Comparison of ENCODE assay signal across 28 cellular contexts in the genomic region with DNA sequence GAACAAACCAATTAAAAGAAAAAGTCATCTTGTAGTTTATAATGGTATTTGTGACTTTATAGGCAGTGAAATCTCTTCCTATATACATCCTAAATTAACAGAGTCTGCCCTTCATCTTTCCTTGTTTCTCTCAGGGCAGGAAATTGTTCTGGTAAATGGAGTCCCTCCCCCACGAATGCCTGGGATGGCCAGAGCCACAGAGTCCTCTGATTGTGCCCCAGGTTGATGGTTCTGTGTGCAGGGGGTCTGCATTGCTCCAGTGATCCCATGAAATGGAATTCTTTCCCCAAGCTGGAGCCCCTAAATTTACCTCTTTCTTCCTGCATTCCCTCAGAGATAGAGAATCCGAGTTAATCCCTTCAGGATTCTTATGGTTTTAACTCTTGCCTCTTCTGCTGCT.
"Had no signal": no experiment of that assay in that cellular context is flagged by ENCODE, and none has a peak within 500 bp of the region (broad histone marks: within the 10 kb centered on the region; RNA-seq: fewer than 3 reads in every experiment).

No MANE protein-coding gene starts in this region.

- H3K4me1 Mint-ChIP-seq: activated CD4-positive, alpha-beta memory T cell treated with anti-CD3 and anti-CD28 coated beads, Interleukin-2, amount 10 ng/mL, durations not matched to agents 7 days and 5 days; activated CD4-positive, alpha-beta T cell treated with anti-CD3 and anti-CD28 coated beads, Interleukin-2, amount 10 ng/mL, durations not matched to agents 7 days and 5 days; central memory CD8-positive, alpha-beta T cell had no signal

- H3K9me3 ChIP-seq: breast epithelium, esophagus muscularis mucosa, heart left ventricle, left lung, lower lobe of right lung, mucosa of descending colon, ovary, right lobe of liver, testis, transverse colon had no signal

- H3K4me1 ChIP-seq: breast epithelium, esophagus muscularis mucosa, foreskin keratinocyte, heart left ventricle, left lung, lower lobe of right lung, right lobe of liver, testis, transverse colon had no signal

- H3K27ac ChIP-seq: breast epithelium, esophagus muscularis mucosa, foreskin keratinocyte, heart left ventricle, left lung, lower lobe of right lung, ovary, right lobe of liver, testis, transverse colon had no signal

- H3K27me3 Mint-ChIP-seq: dendritic cell treated with granulocyte-macrophage colony-stimulating factor and Interleukin-4, amounts not matched to agents 40 ng/mL and 50 ng/mL, for 4 days; progenitor cell of endocrine pancreas had no signal

- H3K36me3 Mint-ChIP-seq: activated naive CD4-positive, alpha-beta T cell treated with anti-CD3 and anti-CD28 coated beads, Interleukin-2, amount 50 U/mL, for 72 hours; natural killer cell treated with Interleukin-12 subunit alpha and Interleukin-12 subunit beta and Interleukin-15 and Interleukin-18, amount 100 ng/mL, for 72 hours had no signal

- H3K4me3 ChIP-seq: breast epithelium, esophagus muscularis mucosa, heart left ventricle, left lung, lower lobe of right lung, mucosa of descending colon, ovary, right lobe of liver, testis, transverse colon had no signal

- H3K27ac Mint-ChIP-seq: activated CD4-positive, alpha-beta memory T cell treated with anti-CD3 and anti-CD28 coated beads, Interleukin-2, amount 10 ng/mL, durations not matched to agents 7 days and 5 days; activated CD4-positive, alpha-beta T cell treated with anti-CD3 and anti-CD28 coated beads, Interleukin-2, amount 10 ng/mL, durations not matched to agents 7 days and 5 days; activated naive CD4-positive, alpha-beta T cell treated with anti-CD3 and anti-CD28 coated beads, Interleukin-2, amount 50 U/mL, for 72 hours; dendritic cell treated with granulocyte-macrophage colony-stimulating factor and Interleukin-4, amounts not matched to agents 40 ng/mL and 50 ng/mL, for 4 days; endodermal cell; natural killer cell treated with Interleukin-12 subunit alpha and Interleukin-12 subunit beta and Interleukin-15 and Interleukin-18, amount 100 ng/mL, for 72 hours; T-helper 2 cell treated with Interferon-gamma antibody and Interleukin-4, amounts not matched to agents 5 μg/mL and 100 μg/mL, for 36 hours had no signal

- ATAC-seq: activated naive CD4-positive, alpha-beta T cell treated with anti-CD3 and anti-CD28 coated beads, Interleukin-2, amount 50 U/mL, for 72 hours; foreskin keratinocyte; heart left ventricle; left lung; lower lobe of right lung; mucosa of descending colon; natural killer cell treated with Interleukin-12 subunit alpha and Interleukin-12 subunit beta and Interleukin-15 and Interleukin-18, amount 100 ng/mL, for 72 hours; right lobe of liver; stimulated activated naive CD8-positive, alpha-beta T cell treated with anti-CD3 and anti-CD28 coated beads, Interleukin-15, Interleukin-2, amounts not matched to agents 100 U/mL and 50 U/mL, for 24 hours had no signal

- H3K36me3 ChIP-seq: breast epithelium, esophagus muscularis mucosa, heart left ventricle, left lung, lower lobe of right lung, ovary, right lobe of liver, transverse colon had no signal

- DNase-seq: activated CD4-positive, alpha-beta memory T cell treated with anti-CD3 and anti-CD28 coated beads, Interleukin-2, amount 10 ng/mL, durations not matched to agents 7 days and 5 days; activated CD4-positive, alpha-beta T cell treated with anti-CD3 and anti-CD28 coated beads for 1 hour; activated CD4-positive, alpha-beta T cell treated with anti-CD3 and anti-CD28 coated beads, Interleukin-2, amount 10 ng/mL, durations not matched to agents 7 days and 5 days; activated naive CD4-positive, alpha-beta T cell; activated T-cell treated with anti-CD3 and anti-CD28 coated beads, Interleukin-2, amount 50 U/mL, for 48 hours; endodermal cell; foreskin keratinocyte; heart left ventricle; kidney glomerular epithelial cell; left lung; lower lobe of right lung; mesendoderm; mucosa of descending colon; ovary; right lobe of liver; stimulated activated CD4-positive, alpha-beta T cell treated with anti-CD3 and anti-CD28 coated beads, Interleukin-12 subunit alpha, Interleukin-12 subunit beta, amount 100 ng/mL, for 4 hours; stimulated activated CD4-positive, alpha-beta T cell treated with anti-CD3 and anti-CD28 coated beads, Interleukin-4, amount 100 ng/mL, for 1 hour; stimulated activated naive CD8-positive, alpha-beta T cell treated with anti-CD3 and anti-CD28 coated beads, Interleukin-15, Interleukin-2, amounts not matched to agents 100 U/mL and 50 U/mL, for 24 hours; testis; transverse colon had no signal

- H3K9me3 Mint-ChIP-seq: activated CD4-positive, alpha-beta memory T cell treated with anti-CD3 and anti-CD28 coated beads, Interleukin-2, amount 10 ng/mL, durations not matched to agents 7 days and 5 days; central memory CD8-positive, alpha-beta T cell; endodermal cell; T-helper 2 cell treated with Interferon-gamma antibody and Interleukin-4, amounts not matched to agents 5 μg/mL and 100 μg/mL, for 36 hours had no signal

- H3K4me3 Mint-ChIP-seq: activated CD4-positive, alpha-beta memory T cell treated with anti-CD3 and anti-CD28 coated beads, Interleukin-2, amount 10 ng/mL, durations not matched to agents 7 days and 5 days; activated CD4-positive, alpha-beta T cell treated with anti-CD3 and anti-CD28 coated beads, Interleukin-2, amount 10 ng/mL, durations not matched to agents 7 days and 5 days; central memory CD8-positive, alpha-beta T cell; dendritic cell treated with granulocyte-macrophage colony-stimulating factor and Interleukin-4, amounts not matched to agents 40 ng/mL and 50 ng/mL, for 4 days; endodermal cell; natural killer cell treated with Interleukin-12 subunit alpha and Interleukin-12 subunit beta and Interleukin-15 and Interleukin-18, amount 100 ng/mL, for 72 hours; T-helper 2 cell treated with Interferon-gamma antibody and Interleukin-4, amounts not matched to agents 5 μg/mL and 100 μg/mL, for 36 hours had no signal

- H3K27me3 ChIP-seq: breast epithelium, esophagus muscularis mucosa, heart left ventricle, left lung, ovary, right lobe of liver, testis, transverse colon had no signal
